In the genomic region with DNA sequence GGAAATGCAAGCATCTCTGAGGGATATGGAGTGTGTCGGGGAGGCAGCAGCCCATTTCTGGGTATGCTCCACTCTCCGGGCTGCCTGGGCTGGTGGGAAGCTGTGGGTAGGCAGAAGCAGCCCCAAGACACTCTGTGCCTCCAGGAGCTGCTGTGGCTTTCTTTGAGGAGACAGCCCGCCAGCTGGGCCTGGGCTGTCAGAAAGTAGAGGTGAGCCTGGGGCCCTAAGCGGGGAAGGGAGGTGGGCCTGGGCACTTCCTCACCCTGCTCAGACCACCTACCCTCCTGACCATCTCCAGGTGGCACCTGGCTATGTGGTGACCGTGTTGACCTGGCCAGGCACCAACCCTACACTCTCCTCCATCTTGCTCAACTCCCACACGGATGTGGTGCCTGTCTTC, we compare ENCODE assay signal across 13 cellular contexts. TPM values are rescaled to one million over a fixed set of nuclear protein-coding genes. Genes with fewer than 3 reads are reported as not detected.
DNase-seq lines count a peak whose midpoint lies in the region; ATAC-seq and TF ChIP-seq lines count a peak whose summit lies in the region.
"Had no signal": no experiment of that assay in that cellular context is flagged by ENCODE, and none has a peak within 500 bp of the region (broad histone marks: within the 10 kb centered on the region; RNA-seq: fewer than 3 reads in every experiment).

No MANE protein-coding gene starts in this region.

- H3K27ac ChIP-seq in BLaER1 (no peak overlapping the region), DND-41 (ENCODE audit: low read length) (peak overlapping the region; percentile 30; the same call in 1 of the 2 replicates)
- H3K27ac ChIP-seq in effector memory CD4-positive, alpha-beta T cell (ENCODE audit: insufficient read depth, low read length, poor library complexity, severe bottlenecking): no peak overlapping the region

- H3K9me3 Mint-ChIP-seq in activated naive CD8-positive, alpha-beta T cell treated with anti-CD3 and anti-CD28 coated beads, Interleukin-2, amount 10 ng/mL, durations not matched to agents 7 days and 5 days: no peaks in the 10 kb centered on the region
- H3K9me3 Mint-ChIP-seq in natural killer cell: no peaks in the 10 kb centered on the region

- H3K9me3 ChIP-seq in BLaER1 (no peaks in the 10 kb centered on the region), DND-41 (ENCODE audit: insufficient read depth, low read length, severe bottlenecking) (no peaks in the 10 kb centered on the region)
- no peaks in the 10 kb centered on the region for H3K9me3 ChIP-seq in effector memory CD4-positive, alpha-beta T cell (ENCODE audit: control insufficient read depth, low read length)
- H3K9me3 ChIP-seq: prostate gland, SK-N-SH had no signal

- TF ChIP-seq CTCF in DND-41 (IDR thresholded peaks at IDR 0.05; ENCODE audit: borderline replicate concordance, extremely low read depth, low read length, poor library complexity, severe bottlenecking) (no peak), natural killer cell (IDR thresholded peaks at IDR 0.05) (no peak)

- peaks cover 15% of the 10 kb centered on the region for H3K4me1 Mint-ChIP-seq in activated naive CD8-positive, alpha-beta T cell treated with anti-CD3 and anti-CD28 coated beads, Interleukin-2, amount 10 ng/mL, durations not matched to agents 7 days and 5 days
- H3K4me1 Mint-ChIP-seq in natural killer cell: peaks cover 14 to 38% of the 10 kb centered on the region in 2 donors

- H3K27me3 Mint-ChIP-seq in activated naive CD8-positive, alpha-beta T cell treated with anti-CD3 and anti-CD28 coated beads, Interleukin-2, amount 10 ng/mL, durations not matched to agents 7 days and 5 days: no peaks in the 10 kb centered on the region
- H3K27me3 Mint-ChIP-seq in natural killer cell (ENCODE audit: low read depth in 2 of 2): no peaks in the 10 kb centered on the region

- H3K27ac Mint-ChIP-seq in activated naive CD8-positive, alpha-beta T cell treated with anti-CD3 and anti-CD28 coated beads, Interleukin-2, amount 10 ng/mL, durations not matched to agents 7 days and 5 days: peak overlapping the region; percentile 48
- H3K27ac Mint-ChIP-seq in natural killer cell: peak overlapping the region; percentile 88 to 98

- DNase-seq in DND-41 (no peak), natural killer cell (no peak), NCI-H128 (lab: John Stamatoyannopoulos, UW; ENCODE audit: unreplicated experiment) (no peak), NCI-H2107 (lab: John Stamatoyannopoulos, UW) (no peak)
- no peak for DNase-seq in activated naive CD8-positive, alpha-beta T cell treated with anti-CD3 and anti-CD28 coated beads, Interleukin-2, amount 10 ng/mL, durations not matched to agents 7 days and 5 days
- DNase-seq in effector memory CD4-positive, alpha-beta T cell: no peak
- DNase-seq: activated effector memory CD4-positive, alpha-beta T cell treated with Interleukin-2 at 50 U/mL for 16 hours; C1 segment of cervical spinal cord; NCI-H226; SK-N-SH had no signal

- H3K4me3 Mint-ChIP-seq in activated naive CD8-positive, alpha-beta T cell treated with anti-CD3 and anti-CD28 coated beads, Interleukin-2, amount 10 ng/mL, durations not matched to agents 7 days and 5 days: no peak overlapping the region
- no peak overlapping the region for H3K4me3 Mint-ChIP-seq in natural killer cell

- no peaks in the 10 kb centered on the region for H3K27me3 ChIP-seq in BLaER1
- H3K27me3 ChIP-seq in DND-41 (ENCODE audit: insufficient read depth, low read length, poor library complexity): no peaks in the 10 kb centered on the region
- H3K27me3 ChIP-seq in effector memory CD4-positive, alpha-beta T cell (replicated peaks; ENCODE audit: control insufficient read depth, insufficient read depth, low read length, poor library complexity, severe bottlenecking): no peaks in the 10 kb centered on the region

- H3K36me3 ChIP-seq in BLaER1: peaks cover 28% of the 10 kb centered on the region
- H3K36me3 ChIP-seq in DND-41 (ENCODE audit: insufficient read depth, low read length): peaks cover 12% of the 10 kb centered on the region
- H3K36me3 ChIP-seq in effector memory CD4-positive, alpha-beta T cell (ENCODE audit: control insufficient read depth, insufficient read depth, low read length): no peaks in the 10 kb centered on the region
- H3K36me3 ChIP-seq: prostate gland had no signal

- POLR2A ChIA-PET in activated naive CD8-positive, alpha-beta T cell treated with anti-CD3 and anti-CD28 coated beads, Interleukin-2, amount 10 ng/mL, durations not matched to agents 7 days and 5 days (lab: Charles Lee): interaction anchor here (0.7 to 3.3 kb wide), 5 partner anchors 7 to 471 kb away, joined by 4 to 49 read pairs (median 6); a partner anchor contains a TSS

- H3K9ac ChIP-seq in BLaER1 (no peak overlapping the region), DND-41 (ENCODE audit: low read depth, low read length) (no peak overlapping the region)
- H3K9ac ChIP-seq: SK-N-SH had no signal

- H4K20me1 ChIP-seq in BLaER1 (peaks cover 24% of the 10 kb centered on the region; the same call in 1 of the 2 replicates), DND-41 (ENCODE audit: insufficient read depth, low read length) (peaks cover 11% of the 10 kb centered on the region; the same call in 1 of the 2 replicates)

- H3K36me3 Mint-ChIP-seq in activated naive CD8-positive, alpha-beta T cell treated with anti-CD3 and anti-CD28 coated beads, Interleukin-2, amount 10 ng/mL, durations not matched to agents 7 days and 5 days: peaks cover 1% of the 10 kb centered on the region
- no peaks in the 10 kb centered on the region for H3K36me3 Mint-ChIP-seq in natural killer cell

- H2AFZ ChIP-seq in DND-41 (ENCODE audit: low read depth, low read length): no peak overlapping the region

- peaks cover 17% of the 10 kb centered on the region for H3K79me2 ChIP-seq in DND-41 (ENCODE audit: insufficient read depth, low read length)

- H3K4me1 ChIP-seq in BLaER1 (peaks cover 54% of the 10 kb centered on the region), DND-41 (ENCODE audit: insufficient read depth, low read length) (peaks cover 36% of the 10 kb centered on the region)
- peaks cover 11% of the 10 kb centered on the region for H3K4me1 ChIP-seq in effector memory CD4-positive, alpha-beta T cell (ENCODE audit: control insufficient read depth, insufficient read depth, low read length, poor library complexity, severe bottlenecking)

- intact Hi-C loops in natural killer cell (cut with micrococcal nuclease): no loop called here

- ATAC-seq in DND-41 (ENCODE audit: insufficient read depth, low read depth): no peak
- ATAC-seq in activated naive CD8-positive, alpha-beta T cell treated with anti-CD3 and anti-CD28 coated beads, Interleukin-2, amount 10 ng/mL, durations not matched to agents 7 days and 5 days (ENCODE audit: low read depth): no peak
- no peak for ATAC-seq in natural killer cell
- no peak for ATAC-seq in GM19397 (IDR thresholded peaks at IDR 0.05; ENCODE audit: unreplicated experiment)

- H3K4me3 ChIP-seq in BLaER1 (no peak overlapping the region), DND-41 (ENCODE audit: low read depth in 1 of 2, low read length in 2 of 2) (no peak overlapping the region)
- no peak overlapping the region for H3K4me3 ChIP-seq in effector memory CD4-positive, alpha-beta T cell (ENCODE audit: insufficient read depth, low read depth, low read length, poor library complexity, severe bottlenecking)
- H3K4me3 ChIP-seq: prostate gland had no signal

- H3K4me2 ChIP-seq in BLaER1 (peak overlapping the region; percentile 11; the same call in 1 of the 2 replicates), DND-41 (ENCODE audit: insufficient read depth, low read length) (no peak overlapping the region)

RNA-seq across cellular contexts. Expression of a gene that starts 1.7 kb away (rescaled TPM):
- total RNA-seq in activated naive CD8-positive, alpha-beta T cell treated with anti-CD3 and anti-CD28 coated beads, Interleukin-2, amount 10 ng/mL, durations not matched to agents 7 days and 5 days: 10 to 100 TPM; 15.8 to 17.1 TPM
- 10 to 100 TPM in 2 of 3 donors, 1 to 10 TPM in 1; 8.4 to 19.5 (median 13.8) TPM for total RNA-seq in natural killer cell

RNA-seq across cellular contexts. Expression of a gene that starts 10.2 kb away (rescaled TPM):
- 10 to 100 TPM; 11.3 to 15.9 TPM for total RNA-seq in activated naive CD8-positive, alpha-beta T cell treated with anti-CD3 and anti-CD28 coated beads, Interleukin-2, amount 10 ng/mL, durations not matched to agents 7 days and 5 days
- 10 to 100 TPM; 12.0 to 14.7 (median 13.4) TPM for total RNA-seq in natural killer cell

RNA-seq across cellular contexts. Expression of a gene that starts 10.6 kb away (rescaled TPM):
- total RNA-seq in activated naive CD8-positive, alpha-beta T cell treated with anti-CD3 and anti-CD28 coated beads, Interleukin-2, amount 10 ng/mL, durations not matched to agents 7 days and 5 days: 1,000 to 10,000 TPM; 1,076 to 1,089 TPM
- 100 to 1,000 TPM; 486 to 819 (median 797) TPM for total RNA-seq in natural killer cell

RNA-seq across cellular contexts. Expression of a gene that starts 11.2 kb away (rescaled TPM):
- 10 to 100 TPM; 49.6 to 54.3 TPM for total RNA-seq in activated naive CD8-positive, alpha-beta T cell treated with anti-CD3 and anti-CD28 coated beads, Interleukin-2, amount 10 ng/mL, durations not matched to agents 7 days and 5 days
- total RNA-seq in natural killer cell: 10 to 100 TPM; 32.8 to 42.2 (median 34.2) TPM

RNA-seq across cellular contexts. Expression of a gene that starts 17.8 kb away (rescaled TPM):
- 10 to 100 TPM; 17.8 to 18.2 TPM for total RNA-seq in activated naive CD8-positive, alpha-beta T cell treated with anti-CD3 and anti-CD28 coated beads, Interleukin-2, amount 10 ng/mL, durations not matched to agents 7 days and 5 days
- 10 to 100 TPM; 15.0 to 24.7 (median 18.4) TPM for total RNA-seq in natural killer cell
